ENCODE assay signal across 11 cellular contexts in the genomic region with DNA sequence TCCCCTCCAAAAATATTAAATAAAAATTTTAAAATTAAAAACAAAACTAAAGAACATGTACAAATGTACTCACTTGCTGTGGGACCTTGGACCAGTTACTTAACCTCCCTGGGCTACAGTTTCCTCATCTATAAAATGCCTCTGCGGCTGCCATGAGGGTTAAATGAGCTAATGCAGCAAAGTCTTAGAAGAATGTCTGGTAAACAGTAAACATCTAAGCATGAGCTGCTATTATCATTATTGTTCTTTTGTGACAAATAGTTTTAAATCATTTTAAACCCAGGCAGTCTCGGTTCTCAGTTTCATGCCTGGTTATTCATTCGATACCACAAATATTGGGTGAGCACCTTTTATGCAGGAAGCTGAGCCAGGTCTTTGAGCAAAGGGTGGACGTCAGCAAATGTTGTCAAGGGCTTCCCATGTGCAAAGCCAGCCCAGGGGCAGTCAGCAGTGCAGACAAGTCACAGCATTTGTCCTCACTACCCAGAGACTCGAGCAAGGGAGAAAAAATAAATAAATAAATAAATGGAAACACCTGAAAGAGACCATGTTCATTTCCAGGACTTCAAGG.
A peak's percentile ranks its signal among the peaks of the same experiment; 100 is the strongest.
DNase-seq lines count a peak whose midpoint lies in the region; ATAC-seq and TF ChIP-seq lines count a peak whose summit lies in the region.
"Had no signal": no experiment of that assay in that cellular context is flagged by ENCODE, and none has a peak within 500 bp of the region (broad histone marks: within the 10 kb centered on the region; RNA-seq: fewer than 3 reads in every experiment).

No MANE protein-coding gene starts in this region.

- H3K27me3 ChIP-seq in BLaER1 treated with 17β-estradiol and CSF1 and Interleukin-3, amounts not matched to agents 10 nM and 100 nM = no peaks in the 10 kb centered on the region
- no peaks in the 10 kb centered on the region for H3K27me3 ChIP-seq in adrenal gland

- H3K36me3 ChIP-seq in BLaER1 treated with 17β-estradiol and CSF1 and Interleukin-3, amounts not matched to agents 10 nM and 100 nM = peaks cover 0 to 21% (median 7%) of the 10 kb centered on the region in 11 experiments; a peak in 13 of 22 replicates
- no peaks in the 10 kb centered on the region for H3K36me3 ChIP-seq in adrenal gland (replicated peaks in 1 of 2)

- ATAC-seq in GM18498 (IDR thresholded peaks at IDR 0.05; ENCODE audit: unreplicated experiment) (peak; percentile 49), HG03378 (IDR thresholded peaks at IDR 0.05; ENCODE audit: unreplicated experiment) (peak; percentile 54)
- peak; percentile 27 for ATAC-seq in central memory CD8-positive, alpha-beta T cell (replicated peaks; ENCODE audit: extremely low read depth, poor library complexity, severe bottlenecking)

- peaks cover 49 to 80% (median 74%) of the 10 kb centered on the region in 10 experiments for H3K4me1 ChIP-seq in BLaER1 treated with 17β-estradiol and CSF1 and Interleukin-3, amounts not matched to agents 10 nM and 100 nM
- peaks cover 0 to 4% of the 10 kb centered on the region in 2 donors for H3K4me1 ChIP-seq in adrenal gland (replicated peaks in 1 of 2)

- intact Hi-C loops in adrenal gland (cut with DNase I) = no loop called here

- H3K27me3 Mint-ChIP-seq in central memory CD8-positive, alpha-beta T cell = no peaks in the 10 kb centered on the region

- peaks cover 58% of the 10 kb centered on the region for H3K36me3 Mint-ChIP-seq in central memory CD8-positive, alpha-beta T cell (ENCODE audit: insufficient read depth)

- peak overlapping the region; percentile 98 for H3K27ac Mint-ChIP-seq in central memory CD8-positive, alpha-beta T cell (ENCODE audit: low read depth)

- H3K4me1 Mint-ChIP-seq in central memory CD8-positive, alpha-beta T cell = peaks cover 88% of the 10 kb centered on the region

- H3K9me3 Mint-ChIP-seq in central memory CD8-positive, alpha-beta T cell = no peaks in the 10 kb centered on the region

- H3K4me3 Mint-ChIP-seq in central memory CD8-positive, alpha-beta T cell = peak overlapping the region; percentile 70

- H3K4me3 ChIP-seq in BLaER1 treated with 17β-estradiol and CSF1 and Interleukin-3, amounts not matched to agents 10 nM and 100 nM = no peak overlapping the region
- H3K4me3 ChIP-seq in adrenal gland = no peak overlapping the region

- no peak for TF ChIP-seq POLR2A in adrenal gland (IDR thresholded peaks at IDR 0.05)

- no peak for DNase-seq in central memory CD8-positive, alpha-beta T cell (ENCODE audit: low spot score in 2 of 2)
- DNase-seq in adrenal gland = no peak
- DNase-seq in effector CD4-positive, alpha-beta T cell = no peak
- DNase-seq in medulla oblongata (ENCODE audit: extremely low spot score) = no peak
- DNase-seq in NCI-H1694 (lab: John Stamatoyannopoulos, UW) = no peak
- DNase-seq: activated CD8-positive, alpha-beta memory T cell treated with anti-CD3 and anti-CD28 coated beads, Interleukin-2, amount 50 U/mL, for 48 hours; cerebellar nuclear complex; NCI-H2029 had no signal

- TF ChIP-seq CTCF in adrenal gland (IDR thresholded peaks at IDR 0.05) = no peak

- peaks cover 0 to 7% (median 0%) of the 10 kb centered on the region in 11 experiments; a peak in 4 of 22 replicates for H3K9me3 ChIP-seq in BLaER1 treated with 17β-estradiol and CSF1 and Interleukin-3, amounts not matched to agents 10 nM and 100 nM (replicated peaks in 1 of 11)
- no peaks in the 10 kb centered on the region for H3K9me3 ChIP-seq in adrenal gland (replicated peaks in 1 of 3)

- H3K4me2 ChIP-seq in BLaER1 treated with 17β-estradiol and CSF1 and Interleukin-3, amounts not matched to agents 10 nM and 100 nM = peak overlapping the region; percentile 66 to 83 (median 74); a peak in 21 of 22 replicates

- whole genome bisulfite sequencing in adrenal gland, 4 donors = 78 to 93% (median 87%) methylated on average over 5 of the region's 5 CpGs

- H3K9ac ChIP-seq in BLaER1 treated with 17β-estradiol and CSF1 and Interleukin-3, amounts not matched to agents 10 nM and 100 nM = peak overlapping the region in 7 of 11 experiments; percentile 10 to 53 (median 30); a peak in 5 of 22 replicates

- H4K20me1 ChIP-seq in BLaER1 treated with 17β-estradiol and CSF1 and Interleukin-3, amounts not matched to agents 10 nM and 100 nM = no peaks in the 10 kb centered on the region

- peak overlapping the region in 8 of 11 experiments; percentile 51 to 72 (median 60); a peak in 15 of 22 replicates for H3K27ac ChIP-seq in BLaER1 treated with 17β-estradiol and CSF1 and Interleukin-3, amounts not matched to agents 10 nM and 100 nM
- H3K27ac ChIP-seq in adrenal gland = no peak overlapping the region

Comparison
In these comparisons a context has a peak if more than half of its experiments do, and no peak if none do; other contexts are left out.
1. H3K27ac ChIP-seq: peak in BLaER1 treated with 17β-estradiol and CSF1 and Interleukin-3, amounts not matched to agents 10 nM and 100 nM (8 of 11); none in adrenal gland (0 of 5).
2. Peak in every context shown above with its lines, with median percentiles within 50 percentile points of each other: ATAC-seq.